In the genomic region with DNA sequence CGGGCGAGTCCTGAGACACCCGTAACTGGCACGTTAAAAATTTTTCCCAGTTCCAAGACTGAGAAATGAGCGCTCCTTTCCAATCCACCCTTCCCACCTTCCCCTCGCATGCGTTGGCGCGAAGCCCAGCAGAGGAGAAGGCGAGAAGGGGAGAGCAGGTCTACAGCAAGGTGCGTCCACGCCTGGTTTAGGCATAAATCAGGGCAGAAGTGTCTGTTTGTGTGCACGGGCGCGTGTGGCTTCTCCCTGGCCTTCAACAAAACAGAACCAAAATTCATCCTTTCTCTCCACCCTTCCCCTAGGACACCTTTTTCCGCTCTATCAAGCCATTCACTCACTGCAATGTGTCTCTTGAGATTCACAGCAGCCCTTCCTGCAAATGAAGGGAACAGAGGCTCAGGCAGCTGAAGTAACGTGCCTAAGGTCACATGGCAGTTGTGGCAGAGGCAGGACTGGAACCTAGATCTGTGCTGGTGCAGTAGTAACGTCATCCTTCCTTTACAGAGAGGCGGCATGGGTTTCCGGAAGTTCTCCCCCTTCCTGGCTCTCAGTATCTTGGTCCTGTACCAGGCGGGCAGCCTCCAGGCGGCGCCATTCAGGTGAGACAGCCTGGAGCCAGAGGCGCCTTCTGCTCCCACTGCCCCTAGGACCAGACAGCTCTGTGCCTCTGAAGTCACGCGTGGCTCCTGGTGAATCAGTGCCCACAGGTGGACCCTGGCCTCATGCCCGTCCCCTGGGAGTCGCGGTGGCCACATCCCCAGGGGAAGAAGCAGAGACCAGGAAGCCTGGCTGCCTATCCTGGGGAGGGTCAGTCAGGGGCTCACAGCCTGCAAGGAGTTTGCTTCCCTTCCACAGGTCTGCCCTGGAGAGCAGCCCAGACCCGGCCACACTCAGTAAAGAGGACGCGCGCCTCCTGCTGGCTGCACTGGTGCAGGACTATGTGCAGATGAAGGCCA, we compare ENCODE assay signal across 1 cellular context.
A peak's percentile ranks its signal among the peaks of the same experiment; 100 is the strongest.
TF ChIP-seq lines count a peak whose summit lies in the region.

No MANE protein-coding gene starts in this region.

TF ChIP-seq in HepG2, 621 proteins besides CTCF, POLR2A, EP300 and RAD21 (continued from another document and continues in another):
- TF ChIP-seq, protein P1, sequence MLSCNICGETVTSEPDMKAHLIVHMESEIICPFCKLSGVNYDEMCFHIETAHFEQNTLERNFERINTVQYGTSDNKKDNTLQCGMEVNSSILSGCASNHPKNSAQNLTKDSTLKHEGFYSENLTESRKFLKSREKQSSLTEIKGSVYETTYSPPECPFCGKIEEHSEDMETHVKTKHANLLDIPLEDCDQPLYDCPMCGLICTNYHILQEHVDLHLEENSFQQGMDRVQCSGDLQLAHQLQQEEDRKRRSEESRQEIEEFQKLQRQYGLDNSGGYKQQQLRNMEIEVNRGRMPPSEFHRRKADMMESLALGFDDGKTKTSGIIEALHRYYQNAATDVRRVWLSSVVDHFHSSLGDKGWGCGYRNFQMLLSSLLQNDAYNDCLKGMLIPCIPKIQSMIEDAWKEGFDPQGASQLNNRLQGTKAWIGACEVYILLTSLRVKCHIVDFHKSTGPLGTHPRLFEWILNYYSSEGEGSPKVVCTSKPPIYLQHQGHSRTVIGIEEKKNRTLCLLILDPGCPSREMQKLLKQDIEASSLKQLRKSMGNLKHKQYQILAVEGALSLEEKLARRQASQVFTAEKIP (CRISPR knock-in tag; IDR thresholded peaks at IDR 0.05; ENCODE audit: borderline replicate concordance), result no peak
- TF ChIP-seq ARNT2 (CRISPR knock-in tag; IDR thresholded peaks at IDR 0.05; ENCODE audit: low read depth) (no peak), ZSCAN30 (CRISPR knock-in tag; IDR thresholded peaks at IDR 0.05) (no peak), TP53 (CRISPR knock-in tag; conservative IDR thresholded peaks at IDR 0.05) (no peak), ZSCAN21 (CRISPR knock-in tag; IDR thresholded peaks at IDR 0.05; ENCODE audit: borderline replicate concordance) (no peak), ETV5 (CRISPR knock-in tag; IDR thresholded peaks at IDR 0.05; ENCODE audit: borderline replicate concordance) (0 out of 2 replicates have a peak, but pooled peaks have one; percentile 8), ZSCAN9 (CRISPR knock-in tag; IDR thresholded peaks at IDR 0.05; ENCODE audit: borderline replicate concordance) (no peak), YEATS4 (CRISPR knock-in tag; IDR thresholded peaks at IDR 0.05; ENCODE audit: borderline replicate concordance) (peak; percentile 47), MEIS2 (CRISPR knock-in tag; IDR thresholded peaks at IDR 0.05) (no peak), ZFP36L2 (CRISPR knock-in tag; IDR thresholded peaks at IDR 0.05) (no peak), MTF2 (CRISPR knock-in tag; IDR thresholded peaks at IDR 0.05; ENCODE audit: borderline replicate concordance) (peak; percentile 63; the same call in 1 of the 2 replicates), HNF4A (CRISPR knock-in tag; IDR thresholded peaks at IDR 0.05) (0 out of 2 replicates have a peak, but pooled peaks have one; percentile 19), SRSF1 (optimal IDR thresholded peaks at IDR 0.05; ENCODE audit: low read depth, low read length) (no peak), SIN3A (IDR thresholded peaks at IDR 0.05; ENCODE audit: borderline replicate concordance, low read depth, low read length) (no peak), ZNF44 (CRISPR knock-in tag; IDR thresholded peaks at IDR 0.05) (no peak), RXRB (CRISPR knock-in tag; IDR thresholded peaks at IDR 0.05; ENCODE audit: borderline replicate concordance) (no peak), ZNF124 (CRISPR knock-in tag; IDR thresholded peaks at IDR 0.05) (no peak), MYNN (CRISPR knock-in tag; IDR thresholded peaks at IDR 0.05; ENCODE audit: low read depth) (no peak)
- TF ChIP-seq, protein P2, sequence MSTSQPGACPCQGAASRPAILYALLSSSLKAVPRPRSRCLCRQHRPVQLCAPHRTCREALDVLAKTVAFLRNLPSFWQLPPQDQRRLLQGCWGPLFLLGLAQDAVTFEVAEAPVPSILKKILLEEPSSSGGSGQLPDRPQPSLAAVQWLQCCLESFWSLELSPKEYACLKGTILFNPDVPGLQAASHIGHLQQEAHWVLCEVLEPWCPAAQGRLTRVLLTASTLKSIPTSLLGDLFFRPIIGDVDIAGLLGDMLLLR (CRISPR knock-in tag; IDR thresholded peaks at IDR 0.05), result no peak
- TF ChIP-seq, protein P3, sequence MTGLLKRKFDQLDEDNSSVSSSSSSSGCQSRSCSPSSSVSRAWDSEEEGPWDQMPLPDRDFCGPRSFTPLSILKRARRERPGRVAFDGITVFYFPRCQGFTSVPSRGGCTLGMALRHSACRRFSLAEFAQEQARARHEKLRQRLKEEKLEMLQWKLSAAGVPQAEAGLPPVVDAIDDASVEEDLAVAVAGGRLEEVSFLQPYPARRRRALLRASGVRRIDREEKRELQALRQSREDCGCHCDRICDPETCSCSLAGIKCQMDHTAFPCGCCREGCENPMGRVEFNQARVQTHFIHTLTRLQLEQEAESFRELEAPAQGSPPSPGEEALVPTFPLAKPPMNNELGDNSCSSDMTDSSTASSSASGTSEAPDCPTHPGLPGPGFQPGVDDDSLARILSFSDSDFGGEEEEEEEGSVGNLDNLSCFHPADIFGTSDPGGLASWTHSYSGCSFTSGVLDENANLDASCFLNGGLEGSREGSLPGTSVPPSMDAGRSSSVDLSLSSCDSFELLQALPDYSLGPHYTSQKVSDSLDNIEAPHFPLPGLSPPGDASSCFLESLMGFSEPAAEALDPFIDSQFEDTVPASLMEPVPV (CRISPR knock-in tag; IDR thresholded peaks at IDR 0.05), result no peak
- TF ChIP-seq, protein P4, sequence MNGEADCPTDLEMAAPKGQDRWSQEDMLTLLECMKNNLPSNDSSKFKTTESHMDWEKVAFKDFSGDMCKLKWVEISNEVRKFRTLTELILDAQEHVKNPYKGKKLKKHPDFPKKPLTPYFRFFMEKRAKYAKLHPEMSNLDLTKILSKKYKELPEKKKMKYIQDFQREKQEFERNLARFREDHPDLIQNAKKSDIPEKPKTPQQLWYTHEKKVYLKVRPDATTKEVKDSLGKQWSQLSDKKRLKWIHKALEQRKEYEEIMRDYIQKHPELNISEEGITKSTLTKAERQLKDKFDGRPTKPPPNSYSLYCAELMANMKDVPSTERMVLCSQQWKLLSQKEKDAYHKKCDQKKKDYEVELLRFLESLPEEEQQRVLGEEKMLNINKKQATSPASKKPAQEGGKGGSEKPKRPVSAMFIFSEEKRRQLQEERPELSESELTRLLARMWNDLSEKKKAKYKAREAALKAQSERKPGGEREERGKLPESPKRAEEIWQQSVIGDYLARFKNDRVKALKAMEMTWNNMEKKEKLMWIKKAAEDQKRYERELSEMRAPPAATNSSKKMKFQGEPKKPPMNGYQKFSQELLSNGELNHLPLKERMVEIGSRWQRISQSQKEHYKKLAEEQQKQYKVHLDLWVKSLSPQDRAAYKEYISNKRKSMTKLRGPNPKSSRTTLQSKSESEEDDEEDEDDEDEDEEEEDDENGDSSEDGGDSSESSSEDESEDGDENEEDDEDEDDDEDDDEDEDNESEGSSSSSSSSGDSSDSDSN (CRISPR knock-in tag; IDR thresholded peaks at IDR 0.05), result peak; percentile 51; the same call in 1 of the 2 replicates
- TF ChIP-seq, protein P5, sequence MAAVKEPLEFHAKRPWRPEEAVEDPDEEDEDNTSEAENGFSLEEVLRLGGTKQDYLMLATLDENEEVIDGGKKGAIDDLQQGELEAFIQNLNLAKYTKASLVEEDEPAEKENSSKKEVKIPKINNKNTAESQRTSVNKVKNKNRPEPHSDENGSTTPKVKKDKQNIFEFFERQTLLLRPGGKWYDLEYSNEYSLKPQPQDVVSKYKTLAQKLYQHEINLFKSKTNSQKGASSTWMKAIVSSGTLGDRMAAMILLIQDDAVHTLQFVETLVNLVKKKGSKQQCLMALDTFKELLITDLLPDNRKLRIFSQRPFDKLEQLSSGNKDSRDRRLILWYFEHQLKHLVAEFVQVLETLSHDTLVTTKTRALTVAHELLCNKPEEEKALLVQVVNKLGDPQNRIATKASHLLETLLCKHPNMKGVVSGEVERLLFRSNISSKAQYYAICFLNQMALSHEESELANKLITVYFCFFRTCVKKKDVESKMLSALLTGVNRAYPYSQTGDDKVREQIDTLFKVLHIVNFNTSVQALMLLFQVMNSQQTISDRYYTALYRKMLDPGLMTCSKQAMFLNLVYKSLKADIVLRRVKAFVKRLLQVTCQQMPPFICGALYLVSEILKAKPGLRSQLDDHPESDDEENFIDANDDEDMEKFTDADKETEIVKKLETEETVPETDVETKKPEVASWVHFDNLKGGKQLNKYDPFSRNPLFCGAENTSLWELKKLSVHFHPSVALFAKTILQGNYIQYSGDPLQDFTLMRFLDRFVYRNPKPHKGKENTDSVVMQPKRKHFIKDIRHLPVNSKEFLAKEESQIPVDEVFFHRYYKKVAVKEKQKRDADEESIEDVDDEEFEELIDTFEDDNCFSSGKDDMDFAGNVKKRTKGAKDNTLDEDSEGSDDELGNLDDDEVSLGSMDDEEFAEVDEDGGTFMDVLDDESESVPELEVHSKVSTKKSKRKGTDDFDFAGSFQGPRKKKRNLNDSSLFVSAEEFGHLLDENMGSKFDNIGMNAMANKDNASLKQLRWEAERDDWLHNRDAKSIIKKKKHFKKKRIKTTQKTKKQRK (IDR thresholded peaks at IDR 0.05; ENCODE audit: low read length), result no peak
- TF ChIP-seq, protein P6, sequence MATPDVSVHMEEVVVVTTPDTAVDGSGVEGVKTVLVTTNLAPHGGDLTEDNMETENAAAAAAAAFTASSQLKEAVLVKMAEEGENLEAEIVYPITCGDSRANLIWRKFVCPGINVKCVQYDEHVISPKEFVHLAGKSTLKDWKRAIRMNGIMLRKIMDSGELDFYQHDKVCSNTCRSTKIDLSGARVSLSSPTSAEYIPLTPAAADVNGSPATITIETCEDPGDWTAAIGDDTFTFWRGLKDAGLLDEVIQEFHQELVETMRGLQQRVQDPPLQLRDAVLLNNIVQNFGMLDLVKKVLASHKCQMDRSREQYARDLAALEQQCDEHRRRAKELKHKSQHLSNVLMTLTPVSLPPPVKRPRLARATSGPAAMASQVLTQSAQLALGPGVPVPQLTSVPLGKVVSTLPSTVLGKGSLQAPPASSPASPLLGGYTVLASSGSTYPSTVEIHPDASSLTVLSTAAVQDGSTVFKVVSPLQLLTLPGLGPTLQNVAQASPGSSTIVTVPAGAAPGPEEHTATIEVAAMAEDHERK (CRISPR knock-in tag; IDR thresholded peaks at IDR 0.05; ENCODE audit: low read depth), result no peak
- TF ChIP-seq, protein P7, sequence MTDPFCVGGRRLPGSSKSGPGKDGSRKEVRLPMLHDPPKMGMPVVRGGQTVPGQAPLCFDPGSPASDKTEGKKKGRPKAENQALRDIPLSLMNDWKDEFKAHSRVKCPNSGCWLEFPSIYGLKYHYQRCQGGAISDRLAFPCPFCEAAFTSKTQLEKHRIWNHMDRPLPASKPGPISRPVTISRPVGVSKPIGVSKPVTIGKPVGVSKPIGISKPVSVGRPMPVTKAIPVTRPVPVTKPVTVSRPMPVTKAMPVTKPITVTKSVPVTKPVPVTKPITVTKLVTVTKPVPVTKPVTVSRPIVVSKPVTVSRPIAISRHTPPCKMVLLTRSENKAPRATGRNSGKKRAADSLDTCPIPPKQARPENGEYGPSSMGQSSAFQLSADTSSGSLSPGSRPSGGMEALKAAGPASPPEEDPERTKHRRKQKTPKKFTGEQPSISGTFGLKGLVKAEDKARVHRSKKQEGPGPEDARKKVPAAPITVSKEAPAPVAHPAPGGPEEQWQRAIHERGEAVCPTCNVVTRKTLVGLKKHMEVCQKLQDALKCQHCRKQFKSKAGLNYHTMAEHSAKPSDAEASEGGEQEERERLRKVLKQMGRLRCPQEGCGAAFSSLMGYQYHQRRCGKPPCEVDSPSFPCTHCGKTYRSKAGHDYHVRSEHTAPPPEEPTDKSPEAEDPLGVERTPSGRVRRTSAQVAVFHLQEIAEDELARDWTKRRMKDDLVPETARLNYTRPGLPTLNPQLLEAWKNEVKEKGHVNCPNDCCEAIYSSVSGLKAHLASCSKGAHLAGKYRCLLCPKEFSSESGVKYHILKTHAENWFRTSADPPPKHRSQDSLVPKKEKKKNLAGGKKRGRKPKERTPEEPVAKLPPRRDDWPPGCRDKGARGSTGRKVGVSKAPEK (CRISPR knock-in tag; IDR thresholded peaks at IDR 0.05; ENCODE audit: borderline replicate concordance), result no peak
- TF ChIP-seq, protein P8, sequence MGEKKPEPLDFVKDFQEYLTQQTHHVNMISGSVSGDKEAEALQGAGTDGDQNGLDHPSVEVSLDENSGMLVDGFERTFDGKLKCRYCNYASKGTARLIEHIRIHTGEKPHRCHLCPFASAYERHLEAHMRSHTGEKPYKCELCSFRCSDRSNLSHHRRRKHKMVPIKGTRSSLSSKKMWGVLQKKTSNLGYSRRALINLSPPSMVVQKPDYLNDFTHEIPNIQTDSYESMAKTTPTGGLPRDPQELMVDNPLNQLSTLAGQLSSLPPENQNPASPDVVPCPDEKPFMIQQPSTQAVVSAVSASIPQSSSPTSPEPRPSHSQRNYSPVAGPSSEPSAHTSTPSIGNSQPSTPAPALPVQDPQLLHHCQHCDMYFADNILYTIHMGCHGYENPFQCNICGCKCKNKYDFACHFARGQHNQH (CRISPR knock-in tag; IDR thresholded peaks at IDR 0.05), result 0 out of 2 replicates have a peak, but pooled peaks have one; percentile 15
- TF ChIP-seq, protein P9, sequence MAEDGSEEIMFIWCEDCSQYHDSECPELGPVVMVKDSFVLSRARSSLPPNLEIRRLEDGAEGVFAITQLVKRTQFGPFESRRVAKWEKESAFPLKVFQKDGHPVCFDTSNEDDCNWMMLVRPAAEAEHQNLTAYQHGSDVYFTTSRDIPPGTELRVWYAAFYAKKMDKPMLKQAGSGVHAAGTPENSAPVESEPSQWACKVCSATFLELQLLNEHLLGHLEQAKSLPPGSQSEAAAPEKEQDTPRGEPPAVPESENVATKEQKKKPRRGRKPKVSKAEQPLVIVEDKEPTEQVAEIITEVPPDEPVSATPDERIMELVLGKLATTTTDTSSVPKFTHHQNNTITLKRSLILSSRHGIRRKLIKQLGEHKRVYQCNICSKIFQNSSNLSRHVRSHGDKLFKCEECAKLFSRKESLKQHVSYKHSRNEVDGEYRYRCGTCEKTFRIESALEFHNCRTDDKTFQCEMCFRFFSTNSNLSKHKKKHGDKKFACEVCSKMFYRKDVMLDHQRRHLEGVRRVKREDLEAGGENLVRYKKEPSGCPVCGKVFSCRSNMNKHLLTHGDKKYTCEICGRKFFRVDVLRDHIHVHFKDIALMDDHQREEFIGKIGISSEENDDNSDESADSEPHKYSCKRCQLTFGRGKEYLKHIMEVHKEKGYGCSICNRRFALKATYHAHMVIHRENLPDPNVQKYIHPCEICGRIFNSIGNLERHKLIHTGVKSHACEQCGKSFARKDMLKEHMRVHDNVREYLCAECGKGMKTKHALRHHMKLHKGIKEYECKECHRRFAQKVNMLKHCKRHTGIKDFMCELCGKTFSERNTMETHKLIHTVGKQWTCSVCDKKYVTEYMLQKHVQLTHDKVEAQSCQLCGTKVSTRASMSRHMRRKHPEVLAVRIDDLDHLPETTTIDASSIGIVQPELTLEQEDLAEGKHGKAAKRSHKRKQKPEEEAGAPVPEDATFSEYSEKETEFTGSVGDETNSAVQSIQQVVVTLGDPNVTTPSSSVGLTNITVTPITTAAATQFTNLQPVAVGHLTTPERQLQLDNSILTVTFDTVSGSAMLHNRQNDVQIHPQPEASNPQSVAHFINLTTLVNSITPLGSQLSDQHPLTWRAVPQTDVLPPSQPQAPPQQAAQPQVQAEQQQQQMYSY (CRISPR knock-in tag; IDR thresholded peaks at IDR 0.05), result no peak
- TF ChIP-seq, protein P10, sequence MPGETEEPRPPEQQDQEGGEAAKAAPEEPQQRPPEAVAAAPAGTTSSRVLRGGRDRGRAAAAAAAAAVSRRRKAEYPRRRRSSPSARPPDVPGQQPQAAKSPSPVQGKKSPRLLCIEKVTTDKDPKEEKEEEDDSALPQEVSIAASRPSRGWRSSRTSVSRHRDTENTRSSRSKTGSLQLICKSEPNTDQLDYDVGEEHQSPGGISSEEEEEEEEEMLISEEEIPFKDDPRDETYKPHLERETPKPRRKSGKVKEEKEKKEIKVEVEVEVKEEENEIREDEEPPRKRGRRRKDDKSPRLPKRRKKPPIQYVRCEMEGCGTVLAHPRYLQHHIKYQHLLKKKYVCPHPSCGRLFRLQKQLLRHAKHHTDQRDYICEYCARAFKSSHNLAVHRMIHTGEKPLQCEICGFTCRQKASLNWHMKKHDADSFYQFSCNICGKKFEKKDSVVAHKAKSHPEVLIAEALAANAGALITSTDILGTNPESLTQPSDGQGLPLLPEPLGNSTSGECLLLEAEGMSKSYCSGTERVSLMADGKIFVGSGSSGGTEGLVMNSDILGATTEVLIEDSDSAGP (CRISPR knock-in tag; IDR thresholded peaks at IDR 0.05; ENCODE audit: borderline replicate concordance), result peak; percentile 51; the same call in 1 of the 2 replicates
